ENCODE assay signal across 9 cellular contexts in genomic region chr1:204286323-204286714, GRCh38.
A peak's percentile ranks its signal among the peaks of the same experiment; 100 is the strongest.
DNase-seq lines count a peak whose midpoint lies in the region; ATAC-seq, FAIRE-seq and TF ChIP-seq lines count a peak whose summit lies in the region.
"Had no signal": no experiment of that assay in that cellular context is flagged by ENCODE, and none has a peak within 500 bp of the region (broad histone marks: within the 10 kb centered on the region; RNA-seq: fewer than 3 reads in every experiment).

No MANE protein-coding gene starts in this region.

- H2AFZ ChIP-seq in OCI-LY7 (ENCODE audit: low read length), result no peak overlapping the region

- TF ChIP-seq CTCF in OCI-LY7 (conservative IDR thresholded peaks at IDR 0.05; ENCODE audit: low read length) (no peak), kidney (IDR thresholded peaks at IDR 0.05; ENCODE audit: borderline replicate concordance, extremely low read depth, insufficient read depth) (no peak)

- peak overlapping the region; percentile 22 to 80 for H3K9ac ChIP-seq in kidney (ENCODE audit: low read length in 2 of 2)

- peaks cover 9% of the 10 kb centered on the region for H3K27me3 Mint-ChIP-seq in activated naive CD8-positive, alpha-beta T cell
- H3K27me3 Mint-ChIP-seq in activated naive CD8-positive, alpha-beta T cell treated with anti-CD3 and anti-CD28 coated beads, Interleukin-2, amount 50 U/mL, for 24 hours, result peaks cover 3% of the 10 kb centered on the region

- no peaks in the 10 kb centered on the region for H3K9me2 ChIP-seq in OCI-LY7 (ENCODE audit: insufficient read depth, low read length)

- H3K79me2 ChIP-seq in OCI-LY7 (ENCODE audit: insufficient read depth, low read depth, low read length), result no peaks in the 10 kb centered on the region

- H3K27ac ChIP-seq in OCI-LY7 (ENCODE audit: low read depth, low read length, poor library complexity, severe bottlenecking), result no peak overlapping the region
- peak overlapping the region; percentile 69 to 72 for H3K27ac ChIP-seq in kidney (ENCODE audit: low read depth in 2 of 2, low read length in 2 of 2)
- H3K27ac ChIP-seq in substantia nigra (ENCODE audit: low read depth, low read length, poor library complexity, severe bottlenecking), result peak overlapping the region; percentile 33

- H3K27ac Mint-ChIP-seq in activated naive CD8-positive, alpha-beta T cell, result no peak overlapping the region
- H3K27ac Mint-ChIP-seq in activated naive CD8-positive, alpha-beta T cell treated with anti-CD3 and anti-CD28 coated beads, Interleukin-2, amount 50 U/mL, for 24 hours, result no peak overlapping the region

- H4K20me1 ChIP-seq in OCI-LY7 (ENCODE audit: insufficient read depth, low read length), result no peaks in the 10 kb centered on the region

- H3K9me3 Mint-ChIP-seq in activated naive CD8-positive, alpha-beta T cell (ENCODE audit: low read depth), result no peaks in the 10 kb centered on the region
- no peaks in the 10 kb centered on the region for H3K9me3 Mint-ChIP-seq in activated naive CD8-positive, alpha-beta T cell treated with anti-CD3 and anti-CD28 coated beads, Interleukin-2, amount 50 U/mL, for 24 hours

- peak overlapping the region; percentile 85 for H3K4me3 Mint-ChIP-seq in activated naive CD8-positive, alpha-beta T cell
- no peak overlapping the region for H3K4me3 Mint-ChIP-seq in activated naive CD8-positive, alpha-beta T cell treated with anti-CD3 and anti-CD28 coated beads, Interleukin-2, amount 50 U/mL, for 24 hours

- DNase-seq in activated naive CD8-positive, alpha-beta T cell treated with anti-CD3 and anti-CD28 coated beads, Interleukin-2, amount 50 U/mL, for 24 hours, result no peak
- DNase-seq in OCI-LY7 (ENCODE audit: low spot score) (peak; percentile 11), kidney (no peak), substantia nigra (lab: John Stamatoyannopoulos, UW) (no peak), sciatic nerve (ENCODE audit: low spot score) (no peak), MG63 (no peak), NCI-H524 treated with DMSO at 0.1 percent for 48 hours (lab: John Stamatoyannopoulos, UW) (no peak)

- peak overlapping the region; percentile 51; the same call in 1 of the 2 replicates for H3K4me2 ChIP-seq in OCI-LY7 (ENCODE audit: low read length)

- peaks cover 29% of the 10 kb centered on the region for H3K4me1 Mint-ChIP-seq in activated naive CD8-positive, alpha-beta T cell (ENCODE audit: low read depth)
- H3K4me1 Mint-ChIP-seq in activated naive CD8-positive, alpha-beta T cell treated with anti-CD3 and anti-CD28 coated beads, Interleukin-2, amount 50 U/mL, for 24 hours, result peaks cover 22% of the 10 kb centered on the region

- CTCF ChIA-PET in OCI-LY7 (lab: Charles Lee; ENCODE audit: unreplicated experiment), result no interaction called here

- no peaks in the 10 kb centered on the region for H3K36me3 Mint-ChIP-seq in activated naive CD8-positive, alpha-beta T cell
- H3K36me3 Mint-ChIP-seq in activated naive CD8-positive, alpha-beta T cell treated with anti-CD3 and anti-CD28 coated beads, Interleukin-2, amount 50 U/mL, for 24 hours (ENCODE audit: low read depth), result no peaks in the 10 kb centered on the region

- intact Hi-C loops in OCI-LY7 (cut with micrococcal nuclease; ENCODE audit: unreplicated experiment) (no loop called here), kidney (cut with DNase I) (no loop called here), sciatic nerve (cut with DNase I) (no loop called here)

- H3K4me1 ChIP-seq in OCI-LY7 (ENCODE audit: insufficient read depth, low read length, poor library complexity, severe bottlenecking) (peaks cover 9% of the 10 kb centered on the region), kidney (ENCODE audit: control insufficient read depth in 1 of 2, insufficient read depth in 1 of 2, low read depth in 1 of 2, low read length in 2 of 2) (peaks cover 40 to 62% of the 10 kb centered on the region in 2 donors)

- H3K4me3 ChIP-seq in OCI-LY7 (ENCODE audit: low read depth, low read length, poor library complexity, severe bottlenecking) (peak overlapping the region; percentile 30), kidney (ENCODE audit: low read length in 2 of 2) (peak overlapping the region; percentile 58 to 73), MG63 (no peak overlapping the region)
- H3K4me3 ChIP-seq: smooth muscle cell had no signal

- POLR2A ChIA-PET in OCI-LY7 (lab: Charles Lee), result no interaction called here

- no peak for ATAC-seq in activated naive CD8-positive, alpha-beta T cell treated with anti-CD3 and anti-CD28 coated beads, Interleukin-2, amount 50 U/mL, for 24 hours
- ATAC-seq in sciatic nerve, result no peak

- no peak for FAIRE-seq in kidney (lab: Jason Lieb, UNC)

- peaks cover 10% of the 10 kb centered on the region; the same call in 1 of the 2 replicates for H3K27me3 ChIP-seq in MG63

- H3K9me3 ChIP-seq in OCI-LY7 (ENCODE audit: low read length), result no peaks in the 10 kb centered on the region
- no peaks in the 10 kb centered on the region for H3K9me3 ChIP-seq in kidney (ENCODE audit: control insufficient read depth in 1 of 2, low read length in 2 of 2)
- H3K9me3 ChIP-seq in MG63, result no peaks in the 10 kb centered on the region; the same call in 1 of the 2 replicates

- H3K36me3 ChIP-seq in OCI-LY7 (ENCODE audit: insufficient read depth, low read length) (no peaks in the 10 kb centered on the region), kidney (ENCODE audit: control insufficient read depth in 1 of 2, insufficient read depth in 2 of 2, low read length in 2 of 2) (no peaks in the 10 kb centered on the region), MG63 (no peaks in the 10 kb centered on the region)

- no TSS peak for BruUV-seq in OCI-LY7 (replicated peaks; lab: Mats Ljungman, UMichigan)
